ENCODE assay signal across 29 cellular contexts in genomic region chr12:130778776-130779175, GRCh38.
"Had no signal": no experiment of that assay in that cellular context is flagged by ENCODE, and none has a peak within 500 bp of the region (broad histone marks: within the 10 kb centered on the region; RNA-seq: fewer than 3 reads in every experiment).

No MANE protein-coding gene starts in this region.

- H3K27me3 ChIP-seq: colonic mucosa, dorsolateral prefrontal cortex, esophagus muscularis mucosa, foreskin keratinocyte, gastroesophageal sphincter had no signal

- H3K4me1 ChIP-seq: colonic mucosa, gastrocnemius medialis had no signal

- H3K9me3 Mint-ChIP-seq: dendritic cell treated with granulocyte-macrophage colony-stimulating factor and Interleukin-4, amounts not matched to agents 40 ng/mL and 50 ng/mL, for 4 days; effector memory CD8-positive, alpha-beta T cell; endodermal cell had no signal

- H3K9me3 ChIP-seq: colonic mucosa, esophagus muscularis mucosa, esophagus squamous epithelium, gastrocnemius medialis, gastroesophageal sphincter, heart right ventricle had no signal

- H3K4me3 Mint-ChIP-seq: dendritic cell treated with granulocyte-macrophage colony-stimulating factor and Interleukin-4, amounts not matched to agents 40 ng/mL and 50 ng/mL, for 4 days; effector memory CD8-positive, alpha-beta T cell; endodermal cell had no signal

- ATAC-seq: effector memory CD8-positive, alpha-beta T cell; esophagus mucosa; foreskin keratinocyte; gastrocnemius medialis; gastroesophageal sphincter; heart left ventricle; heart right ventricle had no signal

- H3K27ac ChIP-seq: colonic mucosa, coronary artery, dorsolateral prefrontal cortex, epithelial cell of prostate, esophagus muscularis mucosa, esophagus squamous epithelium, foreskin keratinocyte, gastrocnemius medialis, gastroesophageal sphincter, heart left ventricle, heart right ventricle had no signal

- DNase-seq: colonic mucosa; cortex of kidney; dermis blood vessel endothelial cell; dorsolateral prefrontal cortex; effector CD4-positive, alpha-beta T cell; effector CD8-positive, alpha-beta T cell; effector memory CD4-positive, alpha-beta T cell; effector memory CD8-positive, alpha-beta T cell; endodermal cell; erythroblast; esophagus squamous epithelium; foreskin fibroblast; foreskin keratinocyte; foreskin melanocyte; gastrocnemius medialis; glutamatergic neuron; head of caudate nucleus; heart left ventricle; heart right ventricle had no signal

- H3K27ac Mint-ChIP-seq: dendritic cell treated with granulocyte-macrophage colony-stimulating factor and Interleukin-4, amounts not matched to agents 40 ng/mL and 50 ng/mL, for 4 days; effector memory CD8-positive, alpha-beta T cell; endodermal cell had no signal

- H3K4me3 ChIP-seq: colonic mucosa, coronary artery, esophagus muscularis mucosa, esophagus squamous epithelium, gastrocnemius medialis, gastroesophageal sphincter, heart left ventricle, heart right ventricle had no signal

- H3K36me3 ChIP-seq: colonic mucosa, gastrocnemius medialis had no signal

- FAIRE-seq: colon, endometrium, endothelial cell of umbilical vein, frontal cortex had no signal
